ENCODE assay signal across 18 cellular contexts in the genomic region with DNA sequence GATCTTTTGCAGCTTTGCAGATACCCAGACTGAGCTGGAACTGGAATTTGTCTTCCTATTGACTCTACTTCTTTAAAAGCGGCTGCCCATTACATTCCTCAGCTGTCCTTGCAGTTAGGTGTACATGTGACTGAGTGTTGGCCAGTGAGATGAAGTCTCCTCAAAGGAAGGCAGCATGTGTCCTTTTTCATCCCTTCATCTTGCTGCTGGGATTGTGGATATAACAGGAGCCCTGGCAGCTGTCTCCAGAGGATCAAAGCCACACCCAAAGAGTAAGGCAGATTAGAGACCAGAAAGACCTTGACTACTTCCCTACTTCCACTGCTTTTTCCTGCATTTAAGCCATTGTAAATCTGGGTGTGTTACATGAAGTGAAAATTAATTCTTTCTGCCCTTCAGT. TPM values are rescaled to one million over a fixed set of nuclear protein-coding genes. Genes with fewer than 3 reads are reported as not detected.
"Had no signal": no experiment of that assay in that cellular context is flagged by ENCODE, and none has a peak within 500 bp of the region (broad histone marks: within the 10 kb centered on the region; RNA-seq: fewer than 3 reads in every experiment).

No MANE protein-coding gene starts in this region.

- DNase-seq: activated CD4-positive, alpha-beta T cell treated with anti-CD3 and anti-CD28 coated beads, Interleukin-2, amount 10 ng/mL, durations not matched to agents 7 days and 5 days; activated CD8-positive, alpha-beta memory T cell treated with anti-CD3 and anti-CD28 coated beads for 24 hours; activated naive CD4-positive, alpha-beta T cell; activated naive CD8-positive, alpha-beta T cell treated with anti-CD3 and anti-CD28 coated beads, Interleukin-2, amount 10 ng/mL, durations not matched to agents 7 days and 5 days; cerebellar nuclear complex; effector memory CD4-positive, alpha-beta T cell; foreskin melanocyte; head of caudate nucleus; mesendoderm; nephron progenitor cell; stimulated activated CD4-positive, alpha-beta T cell treated with anti-CD3 and anti-CD28 coated beads, Interleukin-4, amount 100 ng/mL, for 4 hours; stimulated activated CD8-positive, alpha-beta memory T cell treated with anti-CD3 and anti-CD28 coated beads, Interleukin-4, amount 100 ng/mL, for 48 hours; stimulated activated naive CD4-positive, alpha-beta T cell treated with Interleukin-2 at 50 U/mL for 16 hours; substantia nigra; T-helper 17 cell; trophoblast cell had no signal

- H3K27me3 ChIP-seq: right atrium auricular region had no signal

- H3K27ac ChIP-seq: right atrium auricular region, skin epidermis had no signal

- H3K9me3 ChIP-seq: right atrium auricular region had no signal

- ATAC-seq: T-helper 17 cell had no signal

- H3K36me3 ChIP-seq: right atrium auricular region had no signal

- H3K4me1 ChIP-seq: right atrium auricular region had no signal

- H3K4me3 ChIP-seq: right atrium auricular region, skin epidermis had no signal

RNA-seq across cellular contexts. Expression of a gene that starts 8.1 kb away (rescaled TPM):
- total RNA-seq: activated CD4-positive, alpha-beta T cell treated with anti-CD3 and anti-CD28 coated beads, Interleukin-2, amount 10 ng/mL, durations not matched to agents 7 days and 5 days had no signal

RNA-seq across cellular contexts. Expression of a gene that starts 25.4 kb away (rescaled TPM):
- total RNA-seq: activated CD4-positive, alpha-beta T cell treated with anti-CD3 and anti-CD28 coated beads, Interleukin-2, amount 10 ng/mL, durations not matched to agents 7 days and 5 days; activated naive CD8-positive, alpha-beta T cell treated with anti-CD3 and anti-CD28 coated beads, Interleukin-2, amount 10 ng/mL, durations not matched to agents 7 days and 5 days; T-helper 17 cell had no signal
